ENCODE assay signal across 11 cellular contexts in genomic region chr1:151980287-151981177, GRCh38. TPM values are rescaled to one million over a fixed set of nuclear protein-coding genes. Genes with fewer than 3 reads are reported as not detected.
DNase-seq lines count a peak whose midpoint lies in the region; ATAC-seq and TF ChIP-seq lines count a peak whose summit lies in the region.
"Had no signal": no experiment of that assay in that cellular context is flagged by ENCODE, and none has a peak within 500 bp of the region (broad histone marks: within the 10 kb centered on the region; RNA-seq: fewer than 3 reads in every experiment).

No MANE protein-coding gene starts in this region.

- H3K4me3 ChIP-seq in adipocyte (ENCODE audit: low read length) (peak overlapping the region; percentile 53), heart right ventricle (no peak overlapping the region), skeletal muscle cell (ENCODE audit: low read depth, low read length) (no peak overlapping the region)

- TF ChIP-seq CTCF in heart right ventricle (IDR thresholded peaks at IDR 0.05) = no peak

- 44 to 70% methylated on average over 5 of the region's 5 CpGs for WGBS in heart right ventricle, 2 donors

- H3K36me3 ChIP-seq in adipocyte (ENCODE audit: control insufficient read depth, insufficient read depth, low read length, severe bottlenecking) (peaks cover 44% of the 10 kb centered on the region), heart right ventricle (peaks cover 0 to 53% (median 28%) of the 10 kb centered on the region in 9 donors)

- peaks cover 83% of the 10 kb centered on the region for H3K4me1 ChIP-seq in adipocyte (ENCODE audit: control insufficient read depth, insufficient read depth, low read length)
- peaks cover 2 to 42% (median 27%) of the 10 kb centered on the region in 9 donors for H3K4me1 ChIP-seq in heart right ventricle

- intact Hi-C loops in heart right ventricle (cut with DNase I) = no loop called here

- peak overlapping the region; percentile 72 for H3K9ac ChIP-seq in adipocyte (ENCODE audit: low read length)

- H3K27ac ChIP-seq in heart right ventricle = peak overlapping the region in 3 of 10 donors; percentile 3 to 59 (median 28)
- H3K27ac ChIP-seq: VCaP had no signal

- H3K9me3 ChIP-seq in adipocyte (ENCODE audit: control insufficient read depth, low read length) = no peaks in the 10 kb centered on the region
- H3K9me3 ChIP-seq in heart right ventricle = no peaks in the 10 kb centered on the region

- DNase-seq in GM04504 (ENCODE audit: low read depth) (peak; percentile 94), adipocyte (ENCODE audit: low read depth) (no peak), heart right ventricle (peak in 1 of 2 donors; percentile 53), skeletal muscle cell (ENCODE audit: low read depth) (peak; percentile 98), T-helper 2 cell (no peak), HK-2 (ENCODE audit: unreplicated experiment) (no peak), midbrain (lab: John Stamatoyannopoulos, UW) (no peak)
- DNase-seq: activated naive CD4-positive, alpha-beta T cell treated with anti-CD3 and anti-CD28 coated beads, Interleukin-2, amount 50 U/mL, for 16 hours; stimulated activated naive B cell treated with anti-CD40 and anti-IgM and Interleukin-4, amounts not matched to agents 10 μg/mL and 1 μg/mL and 100 μg/mL, for 72 hours had no signal

- H3K27me3 ChIP-seq in adipocyte (replicated peaks; ENCODE audit: control insufficient read depth, insufficient read depth, low read length) (no peaks in the 10 kb centered on the region), heart right ventricle (no peaks in the 10 kb centered on the region)

- ATAC-seq in heart right ventricle = peak; percentile 43 to 82 (median 63)
- ATAC-seq in GM19455 (IDR thresholded peaks at IDR 0.05; ENCODE audit: unreplicated experiment) = no peak
- ATAC-seq: stimulated activated naive B cell treated with anti-CD40 and anti-IgM and Interleukin-4, amounts not matched to agents 10 μg/mL and 1 μg/mL and 100 μg/mL, for 72 hours had no signal

RNA-seq across cellular contexts. Expression of gene S100A10, which starts 13.1 kb away (rescaled TPM):
- total RNA-seq in heart right ventricle = 100 to 1,000 TPM in 9 of 10 donors, 10 to 100 TPM in 1; 71.3 to 519 (median 235) TPM
- 100 to 1,000 TPM; 319 to 412 TPM for polyA plus RNA-seq in heart right ventricle

RNA-seq across cellular contexts. Expression of gene S100A11, which starts 56.3 kb away (rescaled TPM):
- total RNA-seq in heart right ventricle = 100 to 1,000 TPM in 2 of 10 donors, 10 to 100 TPM in 8; 41.4 to 215 (median 51.6) TPM
- 100 to 1,000 TPM; 477 to 593 TPM for polyA plus RNA-seq in heart right ventricle

Comparison
In these comparisons a context has a peak if more than half of its experiments do, and no peak if none do; other contexts are left out.
1. DNase-seq: peak in GM04504 (single experiment) and skeletal muscle cell (single experiment); none in adipocyte (single experiment), T-helper 2 cell (0 of 5), HK-2 (single experiment) and midbrain (single experiment).